Comparison of ENCODE assay signal across 27 cellular contexts in the genomic region with DNA sequence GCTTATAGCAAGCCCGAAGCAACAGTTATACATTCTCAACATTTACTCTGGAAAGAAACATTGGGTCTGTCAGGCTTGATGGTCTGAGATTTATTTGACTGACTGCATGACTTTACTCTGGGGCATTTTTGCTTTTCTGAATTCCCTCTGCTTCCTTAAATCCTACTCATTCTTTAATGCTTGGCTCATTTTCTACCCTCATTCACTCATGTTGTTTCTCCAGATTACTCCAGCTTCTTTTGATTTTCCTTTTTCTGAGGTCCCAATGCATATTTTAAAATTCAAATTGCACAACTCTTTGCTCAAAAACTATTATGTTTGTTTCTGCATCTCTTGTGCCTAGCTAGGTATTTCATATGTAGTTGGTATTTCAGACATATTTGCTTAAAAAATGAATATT.
"Had no signal": no experiment of that assay in that cellular context is flagged by ENCODE, and none has a peak within 500 bp of the region (broad histone marks: within the 10 kb centered on the region; RNA-seq: fewer than 3 reads in every experiment).

No MANE protein-coding gene starts in this region.

- H3K27ac Mint-ChIP-seq: stimulated activated effector memory CD8-positive, alpha-beta T cell treated with anti-CD3 and anti-CD28 coated beads, Interleukin-12 subunit alpha, Interleukin-12 subunit beta, amount 100 ng/mL, for 72 hours; stimulated activated memory B cell treated with anti-CD40 and anti-IgM and Interleukin-4, amounts not matched to agents 10 μg/mL and 1 μg/mL and 100 μg/mL, for 72 hours; stimulated activated naive B cell treated with anti-CD40 and anti-IgM and Interleukin-4, amounts not matched to agents 10 μg/mL and 1 μg/mL and 100 μg/mL, for 72 hours; stimulated activated naive CD8-positive, alpha-beta T cell treated with anti-CD3 and anti-CD28 coated beads, Interleukin-15, amount 100 ng/mL, for 72 hours; stimulated activated naive CD8-positive, alpha-beta T cell treated with anti-CD3 and anti-CD28 coated beads, Interleukin-15, Interleukin-2, amounts not matched to agents 100 ng/mL and 50 ng/mL, for 24 hours had no signal

- H3K27me3 Mint-ChIP-seq: stimulated activated memory B cell treated with anti-CD40 and anti-IgM and Interleukin-4, amounts not matched to agents 10 μg/mL and 1 μg/mL and 100 μg/mL, for 72 hours; stimulated activated naive B cell treated with anti-CD40 and anti-IgM and Interleukin-4, amounts not matched to agents 10 μg/mL and 1 μg/mL and 100 μg/mL, for 72 hours; stimulated activated naive CD8-positive, alpha-beta T cell treated with anti-CD3 and anti-CD28 coated beads, Interleukin-15, amount 100 ng/mL, for 72 hours; stimulated activated naive CD8-positive, alpha-beta T cell treated with anti-CD3 and anti-CD28 coated beads, Interleukin-15, Interleukin-2, amounts not matched to agents 100 ng/mL and 50 ng/mL, for 24 hours had no signal

- H3K4me3 Mint-ChIP-seq: stimulated activated effector memory CD8-positive, alpha-beta T cell treated with anti-CD3 and anti-CD28 coated beads, Interleukin-12 subunit alpha, Interleukin-12 subunit beta, amount 100 ng/mL, for 72 hours; stimulated activated memory B cell treated with anti-CD40 and anti-IgM and Interleukin-4, amounts not matched to agents 10 μg/mL and 1 μg/mL and 100 μg/mL, for 72 hours; stimulated activated naive B cell treated with anti-CD40 and anti-IgM and Interleukin-4, amounts not matched to agents 10 μg/mL and 1 μg/mL and 100 μg/mL, for 72 hours; stimulated activated naive CD8-positive, alpha-beta T cell treated with anti-CD3 and anti-CD28 coated beads, Interleukin-15, amount 100 ng/mL, for 72 hours; stimulated activated naive CD8-positive, alpha-beta T cell treated with anti-CD3 and anti-CD28 coated beads, Interleukin-15, Interleukin-2, amounts not matched to agents 100 ng/mL and 50 ng/mL, for 24 hours had no signal

- H3K27me3 ChIP-seq: stomach, suprapubic skin, testis, thyroid gland, tibial artery, tibial nerve, transverse colon, upper lobe of left lung, upper lobe of right lung, uterus, vagina had no signal

- DNase-seq: stimulated activated CD4-positive, alpha-beta T cell treated with anti-CD3 and anti-CD28 coated beads, Interleukin-2, amount 100 ng/mL, for 48 hours; stimulated activated CD4-positive, alpha-beta T cell treated with anti-CD3 and anti-CD28 coated beads, Interleukin-4, amount 100 ng/mL, for 1 hour; stimulated activated CD4-positive, alpha-beta T cell treated with anti-CD3 and anti-CD28 coated beads, Interleukin-4, amount 100 ng/mL, for 24 hours; stimulated activated CD4-positive, alpha-beta T cell treated with anti-CD3 and anti-CD28 coated beads, Interleukin-4, amount 100 ng/mL, for 4 hours; stimulated activated CD8-positive, alpha-beta memory T cell treated with anti-CD3 and anti-CD28 coated beads, Interleukin-4, amount 100 ng/mL, for 48 hours; stimulated activated naive B cell treated with anti-CD40 and anti-IgM and Interleukin-4, amounts not matched to agents 10 μg/mL and 1 μg/mL and 100 μg/mL, for 72 hours; stimulated activated naive CD4-positive, alpha-beta T cell; stimulated activated naive CD4-positive, alpha-beta T cell treated with Interleukin-2 at 50 U/mL for 16 hours; stimulated activated naive CD8-positive, alpha-beta T cell treated with anti-CD3 and anti-CD28 coated beads, Interleukin-15, amount 100 ng/mL, for 72 hours; stimulated activated naive CD8-positive, alpha-beta T cell treated with anti-CD3 and anti-CD28 coated beads, Interleukin-15, Interleukin-2, amounts not matched to agents 100 U/mL and 50 U/mL, for 24 hours; stomach; substantia nigra; testis; thyroid gland; tibial artery; transverse colon; upper lobe of left lung; upper lobe of right lung; uterus had no signal

- H3K9me3 ChIP-seq: testis, thoracic aorta, thyroid gland, tibial artery, tibial nerve, transverse colon, upper lobe of left lung, upper lobe of right lung, uterus, vagina had no signal

- H3K4me1 Mint-ChIP-seq: stimulated activated effector memory CD8-positive, alpha-beta T cell treated with anti-CD3 and anti-CD28 coated beads, Interleukin-12 subunit alpha, Interleukin-12 subunit beta, amount 100 ng/mL, for 72 hours; stimulated activated memory B cell treated with anti-CD40 and anti-IgM and Interleukin-4, amounts not matched to agents 10 μg/mL and 1 μg/mL and 100 μg/mL, for 72 hours; stimulated activated naive B cell treated with anti-CD40 and anti-IgM and Interleukin-4, amounts not matched to agents 10 μg/mL and 1 μg/mL and 100 μg/mL, for 72 hours; stimulated activated naive CD8-positive, alpha-beta T cell treated with anti-CD3 and anti-CD28 coated beads, Interleukin-15, amount 100 ng/mL, for 72 hours had no signal

- H3K36me3 Mint-ChIP-seq: stimulated activated effector memory CD8-positive, alpha-beta T cell treated with anti-CD3 and anti-CD28 coated beads, Interleukin-12 subunit alpha, Interleukin-12 subunit beta, amount 100 ng/mL, for 72 hours; stimulated activated memory B cell treated with anti-CD40 and anti-IgM and Interleukin-4, amounts not matched to agents 10 μg/mL and 1 μg/mL and 100 μg/mL, for 72 hours; stimulated activated naive B cell treated with anti-CD40 and anti-IgM and Interleukin-4, amounts not matched to agents 10 μg/mL and 1 μg/mL and 100 μg/mL, for 72 hours had no signal

- H3K36me3 ChIP-seq: stomach, suprapubic skin, thoracic aorta, thyroid gland, tibial artery, tibial nerve, transverse colon, upper lobe of left lung, upper lobe of right lung, uterus, vagina had no signal

- ATAC-seq: stimulated activated effector memory CD8-positive, alpha-beta T cell treated with anti-CD3 and anti-CD28 coated beads, Interleukin-12 subunit alpha, Interleukin-12 subunit beta, amount 100 ng/mL, for 72 hours; stimulated activated memory B cell treated with anti-CD40 and anti-IgM and Interleukin-4, amounts not matched to agents 10 μg/mL and 1 μg/mL and 100 μg/mL, for 72 hours; stimulated activated naive B cell treated with anti-CD40 and anti-IgM and Interleukin-4, amounts not matched to agents 10 μg/mL and 1 μg/mL and 100 μg/mL, for 72 hours; stimulated activated naive CD8-positive, alpha-beta T cell treated with anti-CD3 and anti-CD28 coated beads, Interleukin-15, amount 100 ng/mL, for 72 hours; stimulated activated naive CD8-positive, alpha-beta T cell treated with anti-CD3 and anti-CD28 coated beads, Interleukin-15, Interleukin-2, amounts not matched to agents 100 U/mL and 50 U/mL, for 24 hours; upper lobe of right lung had no signal

- H3K9me3 Mint-ChIP-seq: stimulated activated memory B cell treated with anti-CD40 and anti-IgM and Interleukin-4, amounts not matched to agents 10 μg/mL and 1 μg/mL and 100 μg/mL, for 72 hours had no signal

- H3K4me1 ChIP-seq: stomach, suprapubic skin, testis, thyroid gland, tibial artery, tibial nerve, transverse colon, upper lobe of left lung, upper lobe of right lung, uterus, vagina had no signal

- H3K27ac ChIP-seq: stomach, suprapubic skin, testis, thoracic aorta, thyroid gland, tibial artery, tibial nerve, transverse colon, upper lobe of left lung, upper lobe of right lung, uterus, vagina had no signal

- FAIRE-seq: urothelium cell line had no signal

- H3K4me3 ChIP-seq: stomach, suprapubic skin, testis, thoracic aorta, thyroid gland, tibial artery, tibial nerve, transverse colon, upper lobe of left lung, upper lobe of right lung, uterus, vagina had no signal
